Comparison of ENCODE assay signal across 15 cellular contexts in the genomic region with DNA sequence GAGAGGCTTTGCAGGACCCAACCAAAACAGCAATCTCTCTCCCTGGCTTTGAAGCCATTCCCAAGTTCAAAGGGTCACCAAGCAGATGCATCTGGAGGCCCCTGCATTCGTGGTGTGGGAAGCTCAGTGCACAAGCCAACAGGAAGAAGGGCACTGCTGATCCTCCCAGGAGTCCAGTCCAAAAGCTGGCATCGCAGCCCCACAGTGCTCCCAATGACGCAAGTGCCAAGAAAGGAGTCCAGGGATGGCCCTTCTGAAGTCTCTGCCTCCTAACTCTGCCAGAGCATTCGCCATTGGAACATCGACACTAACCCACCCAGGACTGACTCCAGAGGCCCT. TPM values are rescaled to one million over a fixed set of nuclear protein-coding genes. Genes with fewer than 3 reads are reported as not detected.
DNase-seq lines count a peak whose midpoint lies in the region; ATAC-seq, FAIRE-seq and TF ChIP-seq lines count a peak whose summit lies in the region.
"Had no signal": no experiment of that assay in that cellular context is flagged by ENCODE, and none has a peak within 500 bp of the region (broad histone marks: within the 10 kb centered on the region; RNA-seq: fewer than 3 reads in every experiment).

No MANE protein-coding gene starts in this region.

- WGBS in prostate gland, result 61% methylated on average over 5 of the region's 5 CpGs

- H4K20me1 ChIP-seq in astrocyte (ENCODE audit: insufficient read depth, low read length), result peaks cover 66% of the 10 kb centered on the region

- H3K4me1 ChIP-seq in astrocyte (ENCODE audit: insufficient read depth, low read length), result peaks cover 42% of the 10 kb centered on the region
- peaks cover 2 to 95% of the 10 kb centered on the region in 2 donors for H3K4me1 ChIP-seq in right atrium auricular region
- H3K4me1 ChIP-seq in prostate gland (replicated peaks), result peaks cover 15% of the 10 kb centered on the region

- H3K4me3 Mint-ChIP-seq in CD4-positive, alpha-beta T cell, result no peak overlapping the region
- H3K4me3 Mint-ChIP-seq in astrocyte (ENCODE audit: unreplicated experiment), result no peak overlapping the region
- H3K4me3 Mint-ChIP-seq: activated T-helper 1 cell treated with anti-CD3 and anti-CD28 coated beads, Interleukin-12 subunit alpha, Interleukin-12 subunit beta, Interleukin-2, Interleukin-4 antibody, amounts not matched to agents 30 ng/mL and 10 ng/mL and 1 ng/mL, durations not matched to agents 14 hours and 24 hours and 36 hours; endodermal cell had no signal

- peaks cover 78% of the 10 kb centered on the region for H3K4me1 Mint-ChIP-seq in CD4-positive, alpha-beta T cell (ENCODE audit: low read depth)
- peaks cover 60% of the 10 kb centered on the region for H3K4me1 Mint-ChIP-seq in astrocyte (ENCODE audit: low read depth, unreplicated experiment)

- no peak overlapping the region for H2AFZ ChIP-seq in astrocyte (ENCODE audit: low read depth, low read length)

- H3K9me3 ChIP-seq in CD4-positive, alpha-beta T cell (ENCODE audit: control insufficient read depth, low read length), result no peaks in the 10 kb centered on the region
- H3K9me3 ChIP-seq in astrocyte (ENCODE audit: insufficient read depth, low read depth, low read length) (no peaks in the 10 kb centered on the region), right atrium auricular region (no peaks in the 10 kb centered on the region), prostate gland (no peaks in the 10 kb centered on the region)
- H3K9me3 ChIP-seq: ascending aorta had no signal

- no peak overlapping the region for H3K4me3 ChIP-seq in astrocyte (ENCODE audit: insufficient read depth, low read depth, low read length)
- H3K4me3 ChIP-seq in right atrium auricular region, result no peak overlapping the region
- no peak overlapping the region for H3K4me3 ChIP-seq in prostate gland
- H3K4me3 ChIP-seq: ascending aorta had no signal

- FAIRE-seq in astrocyte (lab: Jason Lieb, UNC) (no peak), H54 (lab: Jason Lieb, UNC) (no peak)

- POLR2A ChIA-PET in CD4-positive, alpha-beta T cell (lab: Charles Lee), result interaction anchor here (0.7 to 7.3 kb wide), 8 partner anchors 8 to 53 kb away, joined by 3 to 83 read pairs (median 5); partner anchors contain the start of genes RNU4-1, RNU4-2 and RPLP0

- H3K27ac Mint-ChIP-seq in CD4-positive, alpha-beta T cell, result peak overlapping the region; percentile 69
- peak overlapping the region; percentile 72 for H3K27ac Mint-ChIP-seq in astrocyte (ENCODE audit: unreplicated experiment)
- H3K27ac Mint-ChIP-seq: activated T-helper 1 cell treated with anti-CD3 and anti-CD28 coated beads, Interleukin-12 subunit alpha, Interleukin-12 subunit beta, Interleukin-2, Interleukin-4 antibody, amounts not matched to agents 30 ng/mL and 10 ng/mL and 1 ng/mL, durations not matched to agents 14 hours and 24 hours and 36 hours; endodermal cell had no signal

- DNase-seq in CD4-positive, alpha-beta T cell, result no peak
- DNase-seq in astrocyte (ENCODE audit: low read depth), result no peak
- no peak for DNase-seq in right atrium auricular region (ENCODE audit: low spot score)
- no peak for DNase-seq in prostate gland (ENCODE audit: low spot score)
- DNase-seq in activated CD8-positive, alpha-beta memory T cell treated with anti-CD3 and anti-CD28 coated beads, Interleukin-2, amount 50 U/mL, for 48 hours, result no peak
- no peak for DNase-seq in SIG-M5 treated with dmso at 0.1 percent for 504 hours (lab: John Stamatoyannopoulos, UW; ENCODE audit: unreplicated experiment)
- DNase-seq in H54 (ENCODE audit: insufficient read length, low spot score), result no peak
- DNase-seq: activated CD4-positive, alpha-beta T cell treated with anti-CD3 and anti-CD28 coated beads for 4 hours; endodermal cell; head of caudate nucleus; NCI-H187 had no signal

- no peak for TF ChIP-seq POLR2A in prostate gland (IDR thresholded peaks at IDR 0.05)
- no peak for TF ChIP-seq POLR2A in H54 (IDR thresholded peaks at IDR 0.05; ENCODE audit: low read depth, low read length)

- H3K4me2 ChIP-seq in astrocyte (ENCODE audit: low read length), result no peak overlapping the region
- H3K4me2 ChIP-seq: KMS-11 had no signal

- no peak overlapping the region for H3K27ac ChIP-seq in CD4-positive, alpha-beta T cell (ENCODE audit: low read depth, low read length)
- H3K27ac ChIP-seq in astrocyte (ENCODE audit: low read depth, low read length) (no peak overlapping the region), right atrium auricular region (peak overlapping the region; percentile 67 to 72), prostate gland (peak overlapping the region; percentile 50 to 60)
- H3K27ac ChIP-seq: KMS-11 had no signal

- H3K36me3 ChIP-seq in astrocyte (ENCODE audit: insufficient read depth, low read length), result no peaks in the 10 kb centered on the region
- no peaks in the 10 kb centered on the region for H3K36me3 ChIP-seq in right atrium auricular region
- no peaks in the 10 kb centered on the region for H3K36me3 ChIP-seq in prostate gland

- TF ChIP-seq CTCF in CD4-positive, alpha-beta T cell (IDR thresholded peaks at IDR 0.05), result no peak
- TF ChIP-seq CTCF in astrocyte (IDR thresholded peaks at IDR 0.05; ENCODE audit: insufficient read depth, low read depth, low read length), result no peak
- no peak for TF ChIP-seq CTCF in right atrium auricular region (IDR thresholded peaks at IDR 0.05)
- no peak for TF ChIP-seq CTCF in prostate gland (IDR thresholded peaks at IDR 0.05)

- peaks cover 98% of the 10 kb centered on the region for H3K79me2 ChIP-seq in astrocyte (ENCODE audit: insufficient read depth, low read length)

- no peaks in the 10 kb centered on the region for H3K27me3 ChIP-seq in CD4-positive, alpha-beta T cell (ENCODE audit: control insufficient read depth, insufficient read depth, low read length)
- no peaks in the 10 kb centered on the region for H3K27me3 ChIP-seq in astrocyte (ENCODE audit: insufficient read depth, low read length)
- no peaks in the 10 kb centered on the region for H3K27me3 ChIP-seq in right atrium auricular region
- H3K27me3 ChIP-seq in prostate gland (replicated peaks; ENCODE audit: insufficient read depth), result no peaks in the 10 kb centered on the region
- H3K27me3 ChIP-seq: ascending aorta had no signal

- no peaks in the 10 kb centered on the region for H3K9me3 Mint-ChIP-seq in CD4-positive, alpha-beta T cell
- no peaks in the 10 kb centered on the region for H3K9me3 Mint-ChIP-seq in astrocyte (ENCODE audit: unreplicated experiment)
- H3K9me3 Mint-ChIP-seq: activated T-helper 1 cell treated with anti-CD3 and anti-CD28 coated beads, Interleukin-12 subunit alpha, Interleukin-12 subunit beta, Interleukin-2, Interleukin-4 antibody, amounts not matched to agents 30 ng/mL and 10 ng/mL and 1 ng/mL, durations not matched to agents 14 hours and 24 hours and 36 hours; endodermal cell had no signal

- intact Hi-C loops in CD4-positive, alpha-beta T cell (cut with DNase I, micrococcal nuclease), result no loop called here
- intact Hi-C loops in prostate gland (cut with DNase I), result no loop called here

- CTCF ChIA-PET in CD4-positive, alpha-beta T cell (lab: Charles Lee), result interaction anchor here (1.1 to 1.2 kb wide), 2 partner anchors 10 to 22 kb away, joined by 3 to 4 read pairs; no protein-coding TSS in a partner anchor

- peaks cover 44% of the 10 kb centered on the region for H3K36me3 Mint-ChIP-seq in CD4-positive, alpha-beta T cell (ENCODE audit: low read depth)
- no peaks in the 10 kb centered on the region for H3K36me3 Mint-ChIP-seq in astrocyte (ENCODE audit: low read depth, unreplicated experiment)

- ATAC-seq in CD4-positive, alpha-beta T cell (ENCODE audit: poor library complexity), result no peak
- no peak for ATAC-seq in HG03095 (IDR thresholded peaks at IDR 0.05; ENCODE audit: unreplicated experiment)

- no peak overlapping the region for H3K9ac ChIP-seq in astrocyte (ENCODE audit: low read length)
- H3K9ac ChIP-seq: KMS-11 had no signal

- H3K27me3 Mint-ChIP-seq in CD4-positive, alpha-beta T cell, result no peaks in the 10 kb centered on the region
- H3K27me3 Mint-ChIP-seq in astrocyte (ENCODE audit: low read depth, unreplicated experiment), result no peaks in the 10 kb centered on the region

RNA-seq across cellular contexts. Expression of gene PXN, which starts 25.1 kb away (rescaled TPM):
- total RNA-seq in CD4-positive, alpha-beta T cell, result 100 to 1,000 TPM; 229 to 230 TPM
- 126 and 151 TPM in 2 replicates for total RNA-seq in astrocyte
- total RNA-seq in right atrium auricular region, result 10 to 100 TPM; 34.7 to 76.7 TPM
- 100 to 1,000 TPM in 1 of 2 donors, 10 to 100 TPM in 1; 58.3 to 113 TPM for total RNA-seq in prostate gland

RNA-seq across cellular contexts. Expression of gene RPLP0, which starts 39.6 kb away (rescaled TPM):
- total RNA-seq in CD4-positive, alpha-beta T cell, result 1,000 to 10,000 TPM; 1,997 to 2,075 TPM
- total RNA-seq in astrocyte, result 1,543 and 1,660 TPM in 2 replicates
- total RNA-seq in right atrium auricular region, result 1,000 to 10,000 TPM in 1 of 2 donors, 100 to 1,000 TPM in 1; 846 to 1,862 TPM
- 1,000 to 10,000 TPM; 1,950 to 2,858 TPM for total RNA-seq in prostate gland

RNA-seq across cellular contexts. Expression of gene GCN1, which starts 45.9 kb away (rescaled TPM):
- 100 to 1,000 TPM; 121 to 128 TPM for total RNA-seq in CD4-positive, alpha-beta T cell
- total RNA-seq in astrocyte, result 95.5 and 123 TPM in 2 replicates
- 10 to 100 TPM; 28.3 to 36.0 TPM for total RNA-seq in right atrium auricular region
- total RNA-seq in prostate gland, result 100 to 1,000 TPM in 1 of 2 donors, 10 to 100 TPM in 1; 39.3 to 120 TPM

RNA-seq across cellular contexts. Expression of gene RNU4-2, which starts 51.2 kb away (rescaled TPM):
- 1,000 to 10,000 TPM; 8,097 to 9,671 TPM for total RNA-seq in CD4-positive, alpha-beta T cell
- total RNA-seq in astrocyte (2,157 and 2,549 TPM in 2 replicates), right atrium auricular region (not detected), prostate gland (under 1 TPM; under 0.01 TPM)
- total RNA-seq: ascending aorta had no signal

RNA-seq across cellular contexts. Expression of gene RNU4-1, which starts 52.6 kb away (rescaled TPM):
- 1,000 to 10,000 TPM in 1 of 2 experiments, 100 to 1,000 TPM in 1; 913 to 1,035 TPM for total RNA-seq in CD4-positive, alpha-beta T cell
- total RNA-seq in astrocyte (2,477 and 2,591 TPM in 2 replicates), right atrium auricular region (not detected), prostate gland (under 1 TPM; under 0.01 TPM)
- total RNA-seq: ascending aorta had no signal

Comparison
In these comparisons a context has a peak if more than half of its experiments do, and no peak if none do; other contexts are left out.
1. H3K27ac ChIP-seq: peak in right atrium auricular region (2 of 2) and prostate gland (2 of 2); none in CD4-positive, alpha-beta T cell (single experiment) and astrocyte (single experiment).